ENCODE assay signal across 8 cellular contexts in genomic region chr17:41786227-41787020, GRCh38. TPM values are rescaled to one million over a fixed set of nuclear protein-coding genes. Genes with fewer than 3 reads are reported as not detected.
A peak's percentile ranks its signal among the peaks of the same experiment; 100 is the strongest.
DNase-seq lines count a peak whose midpoint lies in the region; ATAC-seq and TF ChIP-seq lines count a peak whose summit lies in the region.

Gene JUP (minus strand): TSS chr17:41786711. CDS start chr17:41771854, 14,857 bp downstream.

- peak; percentile 100 for DNase-seq in ELF-1 (ENCODE audit: low read depth, low spot score)
- peak; percentile 99 for DNase-seq in NCI-H146 treated with DMSO at 0.1 percent for 48 hours (lab: John Stamatoyannopoulos, UW; ENCODE audit: unreplicated experiment)
- DNase-seq in T-helper 2 cell treated with Interferon-gamma antibody and Interleukin-4, amounts not matched to agents 5 μg/mL and 100 μg/mL, for 36 hours (ENCODE audit: low spot score) = peak; percentile 91
- peak; percentile 98 to 99 for DNase-seq in ascending aorta (ENCODE audit: low spot score in 2 of 2)
- peak; percentile 100 for DNase-seq in left ventricle myocardium superior
- peak; percentile 100 for DNase-seq in progenitor cell of endocrine pancreas (ENCODE audit: low spot score, unreplicated experiment)
- peak; percentile 100 for DNase-seq in upper lobe of right lung

- H3K4me3 Mint-ChIP-seq in T-helper 2 cell treated with Interferon-gamma antibody and Interleukin-4, amounts not matched to agents 5 μg/mL and 100 μg/mL, for 36 hours = peak within 1 kb of the TSS; percentile 60
- H3K4me3 Mint-ChIP-seq in progenitor cell of endocrine pancreas (ENCODE audit: low read depth) = peak within 1 kb of the TSS; percentile 81

- peaks cover 34% of the 10 kb centered on the region for H3K27me3 Mint-ChIP-seq in T-helper 2 cell treated with Interferon-gamma antibody and Interleukin-4, amounts not matched to agents 5 μg/mL and 100 μg/mL, for 36 hours (ENCODE audit: low read depth)
- H3K27me3 Mint-ChIP-seq in progenitor cell of endocrine pancreas = no peaks in the 10 kb centered on the region

- H3K9me3 Mint-ChIP-seq in T-helper 2 cell treated with Interferon-gamma antibody and Interleukin-4, amounts not matched to agents 5 μg/mL and 100 μg/mL, for 36 hours = no peaks in the 10 kb centered on the region
- H3K9me3 Mint-ChIP-seq in progenitor cell of endocrine pancreas (ENCODE audit: low read depth) = no peaks in the 10 kb centered on the region

- TF ChIP-seq CTCF in ascending aorta (IDR thresholded peaks at IDR 0.05) = peak; percentile 16 to 57 (median 34)
- peak; percentile 95 for TF ChIP-seq CTCF in progenitor cell of endocrine pancreas (IDR thresholded peaks at IDR 0.05; ENCODE audit: unreplicated experiment)
- TF ChIP-seq CTCF in upper lobe of right lung (IDR thresholded peaks at IDR 0.05) = peak; percentile 64

- H3K27ac ChIP-seq in ascending aorta = peak within 1 kb of the TSS; percentile 66 to 71
- H3K27ac ChIP-seq in upper lobe of right lung = peak within 1 kb of the TSS; percentile 87

- intact Hi-C loops in ascending aorta (cut with DNase I) = loop anchor here (2.0 kb wide), 1 partner anchor 14 kb away; no protein-coding TSS in a partner anchor
- intact Hi-C loops in left ventricle myocardium superior (cut with micrococcal nuclease) = no loop called here
- intact Hi-C loops in upper lobe of right lung (cut with DNase I) = no loop called here

- H3K4me1 Mint-ChIP-seq in T-helper 2 cell treated with Interferon-gamma antibody and Interleukin-4, amounts not matched to agents 5 μg/mL and 100 μg/mL, for 36 hours (ENCODE audit: low read depth) = peaks cover 26% of the 10 kb centered on the region
- peaks cover 32% of the 10 kb centered on the region for H3K4me1 Mint-ChIP-seq in progenitor cell of endocrine pancreas (ENCODE audit: low read depth)

- peak within 1 kb of the TSS; percentile 67 to 71 for H3K4me3 ChIP-seq in ascending aorta
- peak within 1 kb of the TSS; percentile 77 for H3K4me3 ChIP-seq in upper lobe of right lung

- H3K27me3 ChIP-seq in ascending aorta (no peaks in the 10 kb centered on the region), upper lobe of right lung (no peaks in the 10 kb centered on the region)

- H3K36me3 ChIP-seq in ascending aorta (no peaks in the 10 kb centered on the region), upper lobe of right lung (no peaks in the 10 kb centered on the region)

- no peaks in the 10 kb centered on the region for H3K9me3 ChIP-seq in ascending aorta
- H3K9me3 ChIP-seq in upper lobe of right lung = no peaks in the 10 kb centered on the region

- ATAC-seq in HG02610 (IDR thresholded peaks at IDR 0.05; ENCODE audit: unreplicated experiment) (peak; percentile 62), left ventricle myocardium superior (peak; percentile 89), upper lobe of right lung (peak; percentile 96)

- H3K27ac Mint-ChIP-seq in T-helper 2 cell treated with Interferon-gamma antibody and Interleukin-4, amounts not matched to agents 5 μg/mL and 100 μg/mL, for 36 hours = no peak within 1 kb of the TSS
- peak within 1 kb of the TSS; percentile 97 for H3K27ac Mint-ChIP-seq in progenitor cell of endocrine pancreas

- no peaks in the 10 kb centered on the region for H3K36me3 Mint-ChIP-seq in T-helper 2 cell treated with Interferon-gamma antibody and Interleukin-4, amounts not matched to agents 5 μg/mL and 100 μg/mL, for 36 hours (ENCODE audit: low read depth)
- H3K36me3 Mint-ChIP-seq in progenitor cell of endocrine pancreas (ENCODE audit: insufficient read depth) = peaks cover 2% of the 10 kb centered on the region

- H3K4me1 ChIP-seq in ascending aorta = peaks cover 8 to 30% of the 10 kb centered on the region in 2 donors
- H3K4me1 ChIP-seq in upper lobe of right lung = peaks cover 37% of the 10 kb centered on the region

RNA-seq across cellular contexts. Expression of gene JUP, which starts in this region (rescaled TPM):
- total RNA-seq in ascending aorta (47.9 TPM), left ventricle myocardium superior (217 TPM), progenitor cell of endocrine pancreas (195 and 199 TPM in 2 replicates), upper lobe of right lung (109 TPM)

Comparison
In these comparisons a context has a peak if more than half of its experiments do, and no peak if none do; other contexts are left out.
1. Peak in every context shown above with its lines: DNase-seq, ATAC-seq, H3K4me3 ChIP-seq and H3K27ac ChIP-seq.
2. CTCF ChIP-seq: peak in every context shown above with its lines; median percentile 95 in progenitor cell of endocrine pancreas; 64 in upper lobe of right lung; 34 in ascending aorta.